In the genomic region with DNA sequence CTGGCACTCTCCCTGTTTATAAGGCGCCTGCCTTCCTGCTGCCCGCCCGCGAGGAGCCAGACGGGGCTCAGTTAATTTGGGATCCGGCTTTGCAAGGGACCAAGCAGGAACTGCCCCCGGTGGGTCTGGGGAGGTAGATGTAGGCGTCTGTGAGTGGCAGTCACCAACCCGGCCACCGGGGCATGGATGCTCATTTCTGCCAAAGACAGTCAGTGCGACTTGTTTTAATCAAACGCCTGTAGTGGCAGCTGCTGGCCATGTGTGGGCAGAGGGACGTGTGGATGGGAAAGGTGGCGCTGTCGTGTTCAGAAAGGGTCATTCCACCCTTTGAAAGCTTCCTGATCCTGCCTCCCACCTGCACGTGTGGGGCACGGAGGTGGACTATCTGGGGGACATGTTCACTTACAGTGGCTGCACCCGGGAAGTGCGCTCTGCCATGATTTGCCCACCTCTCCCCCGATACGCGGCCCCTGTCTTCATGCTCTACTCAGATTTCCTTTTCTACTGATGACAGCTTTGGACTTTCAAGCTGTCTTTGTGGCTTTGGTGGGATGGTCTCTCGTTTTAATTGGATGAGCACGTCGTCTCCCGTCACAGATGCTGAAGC, we compare ENCODE assay signal across 8 cellular contexts.
A peak's percentile ranks its signal among the peaks of the same experiment; 100 is the strongest.
DNase-seq lines count a peak whose midpoint lies in the region; ATAC-seq and TF ChIP-seq lines count a peak whose summit lies in the region.

No MANE protein-coding gene starts in this region.

- WGBS in lung, 2 donors = 31 to 39% methylated on average over 26 of the region's 26 CpGs

- peak; percentile 69 for DNase-seq in Daoy (ENCODE audit: low read depth)
- DNase-seq in MG63 = peak; percentile 36
- peak; percentile 74 to 90 for DNase-seq in T47D (ENCODE audit: low read depth in 1 of 2, low spot score in 1 of 2)
- DNase-seq in lung (ENCODE audit: low spot score) = no peak
- no peak for DNase-seq in stimulated activated CD4-positive, alpha-beta T cell treated with anti-CD3 and anti-CD28 coated beads, Interleukin-15, amount 100 ng/mL, for 24 hours
- DNase-seq in stimulated activated CD4-positive, alpha-beta T cell treated with anti-CD3 and anti-CD28 coated beads, Interleukin-1b, Interleukin-23, amount 100 ng/mL, for 48 hours = no peak

- peaks cover 6 to 33% of the 10 kb centered on the region in 2 donors for H3K4me1 ChIP-seq in lung (ENCODE audit: control insufficient read depth in 2 of 2, insufficient read depth in 2 of 2, low read length in 2 of 2)

- H3K4me3 ChIP-seq in MG63 (peak overlapping the region; percentile 58), lung (no peak overlapping the region)

- TF ChIP-seq CTCF in lung (IDR thresholded peaks at IDR 0.05; ENCODE audit: control extremely low read depth, extremely low read depth) = no peak

- H3K27me3 ChIP-seq in MG63 (no peaks in the 10 kb centered on the region), lung (ENCODE audit: control insufficient read depth, insufficient read depth) (no peaks in the 10 kb centered on the region)

- H3K36me3 ChIP-seq in MG63 (peaks cover 9% of the 10 kb centered on the region), lung (ENCODE audit: control insufficient read depth in 2 of 2, insufficient read depth in 2 of 2, low read length in 2 of 2) (no peaks in the 10 kb centered on the region)

- ATAC-seq in lung (ENCODE audit: insufficient read depth, low FRiP score) = no peak
- no peak for ATAC-seq in GM21737 (IDR thresholded peaks at IDR 0.05; ENCODE audit: unreplicated experiment)
- ATAC-seq in HG03045 (IDR thresholded peaks at IDR 0.05; ENCODE audit: unreplicated experiment) = no peak

- no peaks in the 10 kb centered on the region for H3K9me3 ChIP-seq in MG63
- no peaks in the 10 kb centered on the region for H3K9me3 ChIP-seq in lung (ENCODE audit: control insufficient read depth in 2 of 2, insufficient read depth in 1 of 2, low read length in 1 of 2)

- H3K27ac ChIP-seq in lung (ENCODE audit: low read depth in 1 of 2, low read length in 1 of 2) = peak overlapping the region; percentile 24 to 40

- in situ Hi-C loops in T47D (cut with HindIII; ENCODE audit: low pct_unique_long_range_greater_than_20kb, low sequenced_read_pairs) = no loop called here

Comparison
In these comparisons a context has a peak if more than half of its experiments do, and no peak if none do; other contexts are left out.
1. DNase-seq: peak in Daoy (single experiment), MG63 (single experiment) and T47D (2 of 2); none in lung (single experiment), stimulated activated CD4-positive, alpha-beta T cell treated with anti-CD3 and anti-CD28 coated beads, Interleukin-15, amount 100 ng/mL, for 24 hours (single experiment) and stimulated activated CD4-positive, alpha-beta T cell treated with anti-CD3 and anti-CD28 coated beads, Interleukin-1b, Interleukin-23, amount 100 ng/mL, for 48 hours (single experiment).